13 cellular contexts compared by ENCODE assay signal in the genomic region with DNA sequence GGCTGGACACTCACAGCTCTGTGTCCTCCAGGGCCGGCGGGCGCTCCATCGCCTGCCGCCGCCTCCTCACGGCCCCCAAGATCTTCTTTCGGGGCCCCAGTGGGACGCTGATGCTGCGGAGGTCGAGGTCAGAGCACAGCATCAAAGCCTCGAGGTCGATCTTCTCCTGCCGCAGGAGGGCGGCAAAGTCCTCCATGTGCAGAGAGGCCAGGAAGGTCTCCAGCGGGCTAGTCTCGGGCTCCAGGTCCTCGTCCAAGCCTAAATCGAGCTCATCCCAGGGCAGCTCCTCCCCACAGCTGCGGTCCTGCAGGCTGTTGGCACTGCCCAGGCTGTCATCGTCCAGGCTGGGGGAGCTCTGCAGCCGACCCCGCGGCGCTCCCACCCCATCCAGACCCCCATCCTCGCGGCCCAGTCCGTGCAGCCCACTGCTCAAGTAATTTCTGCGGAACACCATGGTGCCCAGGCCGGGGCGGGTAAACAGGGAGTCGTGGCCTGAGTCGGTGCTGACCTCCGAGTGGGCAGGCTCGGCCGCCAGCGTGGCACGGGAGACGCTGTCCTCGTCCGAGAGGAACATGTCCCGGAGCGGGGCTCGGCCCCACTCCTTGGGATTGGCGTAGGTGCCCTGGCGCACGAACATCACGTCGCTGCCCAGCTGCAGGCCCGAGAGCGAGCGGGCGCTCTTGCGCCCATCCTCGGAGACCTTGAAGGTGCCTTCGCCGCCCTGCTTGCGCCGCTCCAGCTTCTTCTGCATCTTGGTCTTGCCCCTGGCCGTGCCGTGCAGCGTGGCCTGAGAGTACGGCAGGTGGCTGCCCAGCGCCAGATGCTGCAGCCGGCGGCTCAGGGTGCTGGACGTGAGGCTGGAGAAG. TPM values are rescaled to one million over a fixed set of nuclear protein-coding genes. Genes with fewer than 3 reads are reported as not detected.
DNase-seq lines count a peak whose midpoint lies in the region; ATAC-seq and TF ChIP-seq lines count a peak whose summit lies in the region.
"Had no signal": no experiment of that assay in that cellular context is flagged by ENCODE, and none has a peak within 500 bp of the region (broad histone marks: within the 10 kb centered on the region; RNA-seq: fewer than 3 reads in every experiment).

No MANE protein-coding gene starts in this region.

- no peak overlapping the region for H3K27ac Mint-ChIP-seq in type B pancreatic cell
- H3K27ac Mint-ChIP-seq: CD4-positive, CD25-positive, alpha-beta regulatory T cell had no signal

- H3K27me3 ChIP-seq in left ventricle myocardium inferior (ENCODE audit: low read depth) = peaks cover 100% of the 10 kb centered on the region

- H3K4me1 ChIP-seq in left ventricle myocardium inferior = peaks cover 24% of the 10 kb centered on the region

- no peak overlapping the region for H3K4me3 Mint-ChIP-seq in type B pancreatic cell
- H3K4me3 Mint-ChIP-seq: CD4-positive, CD25-positive, alpha-beta regulatory T cell had no signal

- peaks cover 37% of the 10 kb centered on the region for H3K27me3 Mint-ChIP-seq in type B pancreatic cell

- H3K36me3 Mint-ChIP-seq in type B pancreatic cell = no peaks in the 10 kb centered on the region
- H3K36me3 Mint-ChIP-seq: CD4-positive, CD25-positive, alpha-beta regulatory T cell had no signal

- H3K36me3 ChIP-seq in left ventricle myocardium inferior = no peaks in the 10 kb centered on the region
- H3K36me3 ChIP-seq: SJSA1 had no signal

- no peaks in the 10 kb centered on the region for H3K4me1 Mint-ChIP-seq in type B pancreatic cell (ENCODE audit: unreplicated experiment)

- DNase-seq in left ventricle myocardium inferior = no peak
- DNase-seq in cardiac septum (ENCODE audit: low spot score) = no peak
- peak; percentile 61 for DNase-seq in OCI-M1 (lab: John Stamatoyannopoulos, UW)
- peak; percentile 9 to 35 for DNase-seq in foreskin fibroblast
- DNase-seq in type B pancreatic cell (ENCODE audit: extremely low spot score, unreplicated experiment) = no peak
- DNase-seq in NCI-H748 (lab: John Stamatoyannopoulos, UW; ENCODE audit: unreplicated experiment) = no peak
- DNase-seq: cerebellar nuclear complex, NCI-H1105 had no signal

- no peak overlapping the region for H3K27ac ChIP-seq in left ventricle myocardium inferior (replicated peaks)
- H3K27ac ChIP-seq: SJSA1 had no signal

- no peaks in the 10 kb centered on the region for H3K9me3 Mint-ChIP-seq in type B pancreatic cell

- H3K9me3 ChIP-seq in left ventricle myocardium inferior (replicated peaks) = no peaks in the 10 kb centered on the region

- ATAC-seq in HG02852 (IDR thresholded peaks at IDR 0.05; ENCODE audit: unreplicated experiment) (no peak), HG03457 (IDR thresholded peaks at IDR 0.05; ENCODE audit: unreplicated experiment) (no peak)

- intact Hi-C loops in left ventricle myocardium inferior (cut with micrococcal nuclease) (no loop called here), cardiac septum (cut with DNase I) (no loop called here)

- H3K4me3 ChIP-seq in left ventricle myocardium inferior (no peak overlapping the region), foreskin fibroblast (ENCODE audit: low read depth in 1 of 2, low read length in 2 of 2) (no peak overlapping the region)
- H3K4me3 ChIP-seq: SJSA1 had no signal

- peak; percentile 46 for TF ChIP-seq CTCF in left ventricle myocardium inferior (IDR thresholded peaks at IDR 0.05; ENCODE audit: borderline replicate concordance)
- peak; percentile 19 for TF ChIP-seq CTCF in foreskin fibroblast (IDR thresholded peaks at IDR 0.05; ENCODE audit: low read depth, low read length)
- TF ChIP-seq CTCF in type B pancreatic cell (conservative IDR thresholded peaks at IDR 0.05) = peak; percentile 41

RNA-seq across cellular contexts. Expression of a gene that starts 3.4 kb away (rescaled TPM):
- not detected for total RNA-seq in left ventricle myocardium inferior
- not detected for total RNA-seq in cardiac septum
- 0.56 and 1.4 TPM in 2 replicates for total RNA-seq in type B pancreatic cell (ENCODE audit: low replicate concordance)
- total RNA-seq: CD4-positive, CD25-positive, alpha-beta regulatory T cell; pulmonary artery endothelial cell; SJSA1 had no signal

RNA-seq across cellular contexts. Expression of a gene that starts 4.4 kb away (rescaled TPM):
- not detected for total RNA-seq in left ventricle myocardium inferior
- not detected for total RNA-seq in cardiac septum
- 0.12 TPM in 1 of 2 replicates, not detected in the other for total RNA-seq in type B pancreatic cell (ENCODE audit: low replicate concordance)
- total RNA-seq: CD4-positive, CD25-positive, alpha-beta regulatory T cell; pulmonary artery endothelial cell; SJSA1 had no signal

RNA-seq across cellular contexts. Expression of a gene that starts 16.0 kb away (rescaled TPM):
- total RNA-seq in left ventricle myocardium inferior (not detected), cardiac septum (not detected), type B pancreatic cell (ENCODE audit: low replicate concordance) (0.80 and 1.3 TPM in 2 replicates)
- total RNA-seq: CD4-positive, CD25-positive, alpha-beta regulatory T cell; pulmonary artery endothelial cell; SJSA1 had no signal

RNA-seq across cellular contexts. Expression of a gene that starts 26.2 kb away (rescaled TPM):
- not detected for total RNA-seq in left ventricle myocardium inferior
- total RNA-seq in cardiac septum = not detected
- 0.82 and 2.7 TPM in 2 replicates for total RNA-seq in type B pancreatic cell (ENCODE audit: low replicate concordance)
- total RNA-seq: CD4-positive, CD25-positive, alpha-beta regulatory T cell; pulmonary artery endothelial cell; SJSA1 had no signal

RNA-seq across cellular contexts. Expression of a gene that starts 46.9 kb away (rescaled TPM):
- total RNA-seq in left ventricle myocardium inferior (5.7 TPM), cardiac septum (3.9 TPM), type B pancreatic cell (ENCODE audit: low replicate concordance) (28.1 and 44.4 TPM in 2 replicates)

Comparison
In these comparisons a context has a peak if more than half of its experiments do, and no peak if none do; other contexts are left out.
1. DNase-seq: peak in OCI-M1 (single experiment) and foreskin fibroblast (2 of 2); none in left ventricle myocardium inferior (single experiment), cardiac septum (single experiment), type B pancreatic cell (single experiment) and NCI-H748 (single experiment).
2. Peak in every context shown above with its lines, with median percentiles within 50 percentile points of each other: CTCF ChIP-seq.